8 cellular contexts compared by ENCODE assay signal in the genomic region with DNA sequence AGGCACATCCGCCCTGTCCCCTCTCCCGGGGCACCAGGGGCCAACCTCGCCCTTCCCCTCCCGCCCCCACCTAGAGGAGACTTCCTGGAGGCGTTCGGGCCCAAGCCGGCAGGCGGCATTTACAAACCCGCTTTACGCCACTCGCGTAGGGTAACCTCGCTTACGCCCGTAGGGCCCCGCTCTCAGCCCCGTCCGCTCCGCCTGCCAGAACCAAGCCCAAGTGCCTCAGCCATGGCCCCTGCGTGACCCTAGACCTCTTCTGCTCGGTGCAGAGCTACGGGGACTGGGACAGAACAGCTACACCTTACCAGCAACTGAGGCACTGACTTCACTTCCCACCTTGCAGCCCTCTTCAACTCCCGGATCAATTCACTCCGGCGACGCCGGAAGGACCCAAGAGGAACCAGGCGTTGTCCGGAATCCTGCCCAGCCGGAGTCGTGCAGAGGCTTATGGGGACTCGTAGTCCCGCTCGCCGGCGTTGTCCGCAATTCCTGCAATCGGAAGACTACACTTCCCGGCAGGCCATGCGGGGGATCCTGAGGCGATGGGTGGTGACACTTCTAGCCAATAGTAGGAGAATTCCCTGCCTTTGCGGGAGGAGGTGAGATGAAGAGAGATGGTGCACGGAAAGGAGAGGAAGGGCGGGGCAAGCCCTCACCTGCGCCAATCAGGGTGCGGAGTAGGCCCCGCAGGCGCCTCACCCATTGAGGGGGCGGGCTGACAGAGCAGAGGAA. TPM values are rescaled to one million over a fixed set of nuclear protein-coding genes. Genes with fewer than 3 reads are reported as not detected.
DNase-seq lines count a peak whose midpoint lies in the region; ATAC-seq, FAIRE-seq and TF ChIP-seq lines count a peak whose summit lies in the region.

A gene (minus strand): TSS at position 395 of the 735 bp plus-strand sequence. CDS start 14,735 bp downstream, outside the sequence.

- TF ChIP-seq POLR2A in GM18505 (IDR thresholded peaks at IDR 0.05; ENCODE audit: borderline replicate concordance, extremely low read depth, insufficient read depth, insufficient read length) = peak; percentile 85

- H3K9me3 ChIP-seq in ascending aorta (no peaks in the 10 kb centered on the region), right atrium auricular region (no peaks in the 10 kb centered on the region), psoas muscle (no peaks in the 10 kb centered on the region)

- no peak for TF ChIP-seq CTCF in ascending aorta (IDR thresholded peaks at IDR 0.05)
- no peak for TF ChIP-seq CTCF in right atrium auricular region (IDR thresholded peaks at IDR 0.05)
- no peak for TF ChIP-seq CTCF in psoas muscle (IDR thresholded peaks at IDR 0.05)

- ATAC-seq in GM18505 (IDR thresholded peaks at IDR 0.05; ENCODE audit: unreplicated experiment) (peak; percentile 84), HG02970 (IDR thresholded peaks at IDR 0.05; ENCODE audit: low FRiP score, unreplicated experiment) (peak; percentile 95), psoas muscle (peak; percentile 95 to 97 (median 96))

- H3K36me3 ChIP-seq in ascending aorta (no peaks in the 10 kb centered on the region), right atrium auricular region (no peaks in the 10 kb centered on the region), psoas muscle (ENCODE audit: insufficient read depth in 1 of 2, low read depth in 1 of 2) (no peaks in the 10 kb centered on the region)

- peaks cover 0 to 22% of the 10 kb centered on the region in 2 donors for H3K4me1 ChIP-seq in ascending aorta
- peaks cover 0 to 29% of the 10 kb centered on the region in 2 donors for H3K4me1 ChIP-seq in right atrium auricular region
- H3K4me1 ChIP-seq in psoas muscle = peaks cover 20% of the 10 kb centered on the region

- H3K27me3 ChIP-seq in ascending aorta (no peaks in the 10 kb centered on the region), right atrium auricular region (no peaks in the 10 kb centered on the region), psoas muscle (ENCODE audit: insufficient read depth in 3 of 3, low read length in 2 of 3) (no peaks in the 10 kb centered on the region)

- DNase-seq in NCI-H187 treated with DMSO at 0.1 percent for 48 hours (lab: John Stamatoyannopoulos, UW) = peak; percentile 93
- peak; percentile 95 to 99 for DNase-seq in ascending aorta (ENCODE audit: low spot score in 2 of 2)
- DNase-seq in right atrium auricular region (ENCODE audit: low spot score) = peak; percentile 97
- peak; percentile 99 for DNase-seq in psoas muscle
- DNase-seq in urothelium cell line (ENCODE audit: low spot score) = peak; percentile 86

- FAIRE-seq in urothelium cell line (lab: Jason Lieb, UNC) = no peak

- peak within 1 kb of the TSS; percentile 89 to 92 for H3K27ac ChIP-seq in ascending aorta
- H3K27ac ChIP-seq in right atrium auricular region = peak within 1 kb of the TSS; percentile 94 to 96
- H3K27ac ChIP-seq in psoas muscle = peak within 1 kb of the TSS; percentile 90

- H3K4me3 ChIP-seq in ascending aorta (peak within 1 kb of the TSS; percentile 91), right atrium auricular region (peak within 1 kb of the TSS; percentile 88 to 92), psoas muscle (peak within 1 kb of the TSS; percentile 81)

- intact Hi-C loops in T-helper 2 cell treated with Interferon-gamma antibody and Interleukin-4, amounts not matched to agents 100 ng/mL and 5 ng/mL, for 36 hours (cut with micrococcal nuclease) = loop anchor here (1.0 kb wide), 5 partner anchors 16 to 360 kb away; a partner anchor contains a TSS
- intact Hi-C loops in ascending aorta (cut with DNase I) (loop anchor here (1.0 to 5.0 kb wide), 3 partner anchors 80 to 363 kb away; a partner anchor contains a TSS), psoas muscle (cut with DNase I) (loop anchor here in 1 of 2 donors (5.0 to 10.0 kb wide), 2 partner anchors 78 to 300 kb away; no protein-coding TSS in a partner anchor)

- 0% methylated on average over 48 to 49 of the region's 49 CpGs for WGBS in psoas muscle, 3 donors

RNA-seq across cellular contexts. Expression of the gene that starts here (rescaled TPM):
- total RNA-seq in T-helper 2 cell treated with Interferon-gamma antibody and Interleukin-4, amounts not matched to agents 100 ng/mL and 5 ng/mL, for 36 hours = 64.9 and 67.9 TPM in 2 replicates
- 55.6 TPM for total RNA-seq in ascending aorta
- 10 to 100 TPM; 31.8 to 40.5 TPM for total RNA-seq in right atrium auricular region
- 10 to 100 TPM; 16.4 to 24.5 (median 21.3) TPM for total RNA-seq in psoas muscle
- polyA plus RNA-seq in psoas muscle = 10 to 100 TPM; 20.8 to 47.9 (median 41.5) TPM

Comparison
In these comparisons a context has a peak if more than half of its experiments do, and no peak if none do; other contexts are left out.
1. Peak in every context shown above with its lines: DNase-seq, ATAC-seq, H3K4me3 ChIP-seq and H3K27ac ChIP-seq.